8 cellular contexts compared by ENCODE assay signal in genomic region chr12:8698132-8698829, GRCh38. TPM values are rescaled to one million over a fixed set of nuclear protein-coding genes. Genes with fewer than 3 reads are reported as not detected.
DNase-seq lines count a peak whose midpoint lies in the region; ATAC-seq and TF ChIP-seq lines count a peak whose summit lies in the region.

No MANE protein-coding gene starts in this region.

- peaks cover 28% of the 10 kb centered on the region for H3K36me3 Mint-ChIP-seq in Calu3 (ENCODE audit: insufficient read depth, unreplicated experiment)
- H3K36me3 Mint-ChIP-seq in endodermal cell (ENCODE audit: low read depth) = peaks cover 18% of the 10 kb centered on the region
- H3K36me3 Mint-ChIP-seq in stimulated activated naive B cell treated with anti-CD40 and anti-IgM and Interleukin-4, amounts not matched to agents 10 μg/mL and 1 μg/mL and 100 μg/mL, for 72 hours = peaks cover 2 to 7% of the 10 kb centered on the region in 2 donors

- intact Hi-C loops in Calu3 (cut with micrococcal nuclease; ENCODE audit: unreplicated experiment) = no loop called here
- intact Hi-C loops in mucosa of descending colon (cut with DNase I, micrococcal nuclease) = no loop called here

- H3K9me3 Mint-ChIP-seq in Calu3 (ENCODE audit: low read depth, unreplicated experiment) (no peaks in the 10 kb centered on the region), endodermal cell (no peaks in the 10 kb centered on the region)
- H3K9me3 Mint-ChIP-seq in stimulated activated naive B cell treated with anti-CD40 and anti-IgM and Interleukin-4, amounts not matched to agents 10 μg/mL and 1 μg/mL and 100 μg/mL, for 72 hours = no peaks in the 10 kb centered on the region

- peak overlapping the region; percentile 90 for H3K4me3 ChIP-seq in MM.1S (ENCODE audit: low read length)
- H3K4me3 ChIP-seq in endodermal cell (ENCODE audit: low read length) = peak overlapping the region; percentile 100
- H3K4me3 ChIP-seq in mucosa of descending colon = peak overlapping the region; percentile 70

- no peak overlapping the region for H3K27ac ChIP-seq in MM.1S (ENCODE audit: low read length)
- H3K27ac ChIP-seq in endodermal cell (ENCODE audit: low read depth, low read length) = peak overlapping the region; percentile 89

- H4K20me1 ChIP-seq in MM.1S (ENCODE audit: insufficient read depth, low read length) = no peaks in the 10 kb centered on the region

- BruUV-seq in Calu3 (replicated peaks; lab: Mats Ljungman, UMichigan) = no TSS peak

- WGBS in endodermal cell (ENCODE audit: insufficient coverage in 1 of 2, insufficient read length in 1 of 2), 2 experiments = 0% methylated on average over 5 to 83 of the region's 85 CpGs

- H3K4me3 Mint-ChIP-seq in Calu3 (ENCODE audit: low read depth, unreplicated experiment) (peak overlapping the region; percentile 97), endodermal cell (peak overlapping the region; percentile 88)
- H3K4me3 Mint-ChIP-seq in stimulated activated naive B cell treated with anti-CD40 and anti-IgM and Interleukin-4, amounts not matched to agents 10 μg/mL and 1 μg/mL and 100 μg/mL, for 72 hours = peak overlapping the region; percentile 96 to 98

- H3K36me3 ChIP-seq in MM.1S (replicated peaks; ENCODE audit: insufficient read depth, low read length) (no peaks in the 10 kb centered on the region), endodermal cell (ENCODE audit: control insufficient read depth, insufficient read depth, low read length) (peaks cover 20% of the 10 kb centered on the region), mucosa of descending colon (ENCODE audit: low read depth) (no peaks in the 10 kb centered on the region)

- H3K9ac ChIP-seq in MM.1S (ENCODE audit: low read length) (peak overlapping the region; percentile 40; the same call in 1 of the 2 replicates), endodermal cell (ENCODE audit: extremely low read depth, low read length, poor library complexity, severe bottlenecking) (peak overlapping the region; percentile 84)

- H3K4me1 Mint-ChIP-seq in Calu3 (ENCODE audit: low read depth, unreplicated experiment) = peaks cover 26% of the 10 kb centered on the region
- H3K4me1 Mint-ChIP-seq in endodermal cell = peaks cover 41% of the 10 kb centered on the region
- peaks cover 16 to 32% of the 10 kb centered on the region in 2 donors for H3K4me1 Mint-ChIP-seq in stimulated activated naive B cell treated with anti-CD40 and anti-IgM and Interleukin-4, amounts not matched to agents 10 μg/mL and 1 μg/mL and 100 μg/mL, for 72 hours

- H3F3A ChIP-seq in MM.1S (ENCODE audit: insufficient read depth, low read length) = peaks cover 10% of the 10 kb centered on the region; the same call in 1 of the 2 replicates

- peak; percentile 46 for DNase-seq in Calu3
- DNase-seq in MM.1S = no peak
- peak; percentile 86 for DNase-seq in activated CD8-positive, alpha-beta memory T cell treated with anti-CD3 and anti-CD28 coated beads for 24 hours
- DNase-seq in endodermal cell = peak; percentile 91
- DNase-seq in mucosa of descending colon = peak; percentile 56 to 76 (median 63)
- peak; percentile 29 for DNase-seq in stimulated activated naive B cell treated with anti-CD40 and anti-IgM and Interleukin-4, amounts not matched to agents 10 μg/mL and 1 μg/mL and 100 μg/mL, for 72 hours
- no peak for DNase-seq in kidney glomerular epithelial cell (lab: John Stamatoyannopoulos, UW)

- H3K4me2 ChIP-seq in MM.1S (ENCODE audit: low read depth, low read length) = peak overlapping the region; percentile 98

- peak overlapping the region; percentile 94 for H2AFZ ChIP-seq in MM.1S (ENCODE audit: low read length)

- TF ChIP-seq CTCF in Calu3 (IDR thresholded peaks at IDR 0.05; ENCODE audit: unreplicated experiment) (no peak), MM.1S (IDR thresholded peaks at IDR 0.05; ENCODE audit: low read length) (no peak), endodermal cell (conservative IDR thresholded peaks at IDR 0.05) (no peak), mucosa of descending colon (IDR thresholded peaks at IDR 0.05) (no peak)

- H3K4me1 ChIP-seq in MM.1S (ENCODE audit: low read length) = no peaks in the 10 kb centered on the region
- H3K4me1 ChIP-seq in endodermal cell (ENCODE audit: control insufficient read depth, insufficient read depth, low read length) = peaks cover 2% of the 10 kb centered on the region
- H3K4me1 ChIP-seq in mucosa of descending colon (ENCODE audit: low read depth) = peaks cover 5% of the 10 kb centered on the region

- no peaks in the 10 kb centered on the region for H3K9me3 ChIP-seq in MM.1S (replicated peaks; ENCODE audit: insufficient read depth, low read length)
- no peaks in the 10 kb centered on the region for H3K9me3 ChIP-seq in endodermal cell (ENCODE audit: control insufficient read depth, low read length)
- no peaks in the 10 kb centered on the region for H3K9me3 ChIP-seq in mucosa of descending colon

- H3K27me3 Mint-ChIP-seq in Calu3 (ENCODE audit: unreplicated experiment) (no peaks in the 10 kb centered on the region), endodermal cell (ENCODE audit: insufficient read depth) (no peaks in the 10 kb centered on the region)
- H3K27me3 Mint-ChIP-seq in stimulated activated naive B cell treated with anti-CD40 and anti-IgM and Interleukin-4, amounts not matched to agents 10 μg/mL and 1 μg/mL and 100 μg/mL, for 72 hours = no peaks in the 10 kb centered on the region

- H3K27me3 ChIP-seq in MM.1S (replicated peaks; ENCODE audit: insufficient read depth, low read length) = peaks cover 36% of the 10 kb centered on the region
- H3K27me3 ChIP-seq in endodermal cell (ENCODE audit: control insufficient read depth, insufficient read depth, low read length, poor library complexity, severe bottlenecking) = no peaks in the 10 kb centered on the region

- ATAC-seq in GM21786 (IDR thresholded peaks at IDR 0.05; ENCODE audit: unreplicated experiment) (peak; percentile 11), mucosa of descending colon (peak; percentile 72)
- ATAC-seq in stimulated activated naive B cell treated with anti-CD40 and anti-IgM and Interleukin-4, amounts not matched to agents 10 μg/mL and 1 μg/mL and 100 μg/mL, for 72 hours (replicated peaks) = peak; percentile 71

- no peaks in the 10 kb centered on the region for H3K79me2 ChIP-seq in MM.1S (ENCODE audit: low read length)

- H3K9me2 ChIP-seq in MM.1S (replicated peaks; ENCODE audit: insufficient read depth, low read length) = no peaks in the 10 kb centered on the region

- H3K27ac Mint-ChIP-seq in Calu3 (ENCODE audit: unreplicated experiment) (peak overlapping the region; percentile 85), endodermal cell (peak overlapping the region; percentile 98)
- H3K27ac Mint-ChIP-seq in stimulated activated naive B cell treated with anti-CD40 and anti-IgM and Interleukin-4, amounts not matched to agents 10 μg/mL and 1 μg/mL and 100 μg/mL, for 72 hours = peak overlapping the region; percentile 98

- CTCF ChIA-PET in Calu3 (lab: Charles Lee) = interaction anchor here (0.7 kb wide), 1 partner anchor 10 kb away, joined by 3 read pairs; no protein-coding TSS in a partner anchor

RNA-seq across cellular contexts. Expression of gene RIMKLB, which starts 0.5 kb away (rescaled TPM):
- total RNA-seq in Calu3 (2022) (29.3 and 36.3 TPM in 2 replicates), endodermal cell (100 to 1,000 TPM in 1 of 2 donors, 10 to 100 TPM in 1; 85.3 to 180 TPM), mucosa of descending colon (10 to 100 TPM in 1 of 3 donors, 1 to 10 TPM in 2; 3.7 to 30.9 (median 7.6) TPM)
- polyA plus RNA-seq in endodermal cell (2013, experiment 1 of 2) = 95.9 TPM
- polyA plus RNA-seq in endodermal cell (2013, experiment 2 of 2) = 78.5 TPM

RNA-seq across cellular contexts. Expression of gene MFAP5, which starts 35.7 kb away (rescaled TPM):
- total RNA-seq in Calu3 (2022) (not detected in 2 replicates), endodermal cell (under 1 TPM in 1 of 2 donors, not detected in 1; 0.44 TPM), mucosa of descending colon (10 to 100 TPM; 10.7 to 43.1 (median 25.0) TPM)
- 0.46 TPM for polyA plus RNA-seq in endodermal cell (2013, experiment 1 of 2)
- polyA plus RNA-seq in endodermal cell (2013, experiment 2 of 2) = 0.66 TPM

Comparison
In these comparisons a context has a peak if more than half of its experiments do, and no peak if none do; other contexts are left out.
1. DNase-seq: peak in Calu3 (single experiment), activated CD8-positive, alpha-beta memory T cell treated with anti-CD3 and anti-CD28 coated beads for 24 hours (single experiment), endodermal cell (single experiment), mucosa of descending colon (3 of 3) and stimulated activated naive B cell treated with anti-CD40 and anti-IgM and Interleukin-4, amounts not matched to agents 10 μg/mL and 1 μg/mL and 100 μg/mL, for 72 hours (single experiment); none in MM.1S (single experiment) and kidney glomerular epithelial cell (single experiment).
2. ATAC-seq: peak in every context shown above with its lines; median percentile 72 in mucosa of descending colon; 71 in stimulated activated naive B cell treated with anti-CD40 and anti-IgM and Interleukin-4, amounts not matched to agents 10 μg/mL and 1 μg/mL and 100 μg/mL, for 72 hours; 11 in GM21786.
3. RNA of gene MFAP5, which starts 35.7 kb away (total RNA-seq): 10.7 to 43.1 TPM in mucosa of descending colon; 0.44 TPM in endodermal cell and not detected in Calu3; every median in the first group is over 4 times any median in the second.
4. Peak in every context shown above with its lines, with median percentiles within 50 percentile points of each other: H3K27ac Mint-ChIP-seq, H3K4me3 Mint-ChIP-seq and H3K4me3 ChIP-seq.